12 cellular contexts compared by ENCODE assay signal in genomic region chr1:25590096-25590824, GRCh38. TPM values are rescaled to one million over a fixed set of nuclear protein-coding genes. Genes with fewer than 3 reads are reported as not detected.
DNase-seq lines count a peak whose midpoint lies in the region; FAIRE-seq and TF ChIP-seq lines count a peak whose summit lies in the region.
"Had no signal": no experiment of that assay in that cellular context is flagged by ENCODE, and none has a peak within 500 bp of the region (broad histone marks: within the 10 kb centered on the region; RNA-seq: fewer than 3 reads in every experiment).

No MANE protein-coding gene starts in this region.

- H3K4me3 ChIP-seq in endothelial cell of umbilical vein (replicated peaks in 1 of 3; ENCODE audit: insufficient read depth in 1 of 3, low read depth in 1 of 3, low read length in 3 of 3) (no peak overlapping the region), liver (ENCODE audit: low read depth in 1 of 3, low read length in 3 of 3) (no peak overlapping the region), tibial artery (no peak overlapping the region)

- H3K9me3 ChIP-seq in endothelial cell of umbilical vein (replicated peaks; ENCODE audit: control insufficient read depth, insufficient read depth, low read length) (no peaks in the 10 kb centered on the region), liver (ENCODE audit: control insufficient read depth in 4 of 4, low read length in 3 of 4) (no peaks in the 10 kb centered on the region), tibial artery (no peaks in the 10 kb centered on the region)

- H3K4me1 ChIP-seq in endothelial cell of umbilical vein (ENCODE audit: control insufficient read depth, extremely low read depth, insufficient read depth, low read length) (no peaks in the 10 kb centered on the region), liver (ENCODE audit: control insufficient read depth in 4 of 4, insufficient read depth in 4 of 4, low read length in 3 of 4) (no peaks in the 10 kb centered on the region), tibial artery (peaks cover 7 to 29% (median 17%) of the 10 kb centered on the region in 4 donors)

- WGBS in liver, result 84% methylated on average over 8 of the region's 8 CpGs

- H2AFZ ChIP-seq in endothelial cell of umbilical vein (ENCODE audit: low read depth, low read length), result no peak overlapping the region

- intact Hi-C loops in endothelial cell of umbilical vein (cut with micrococcal nuclease) (no loop called here), tibial artery (cut with DNase I; ENCODE audit: low total_unique reads) (no loop called here)

- CTCF ChIA-PET in endothelial cell of umbilical vein (lab: Charles Lee), result interaction anchor here (1.8 kb wide), 1 partner anchor 11 kb away, joined by 8 read pairs; no protein-coding TSS in a partner anchor

- H3K9me1 ChIP-seq in endothelial cell of umbilical vein (replicated peaks; ENCODE audit: control insufficient read depth, extremely low read depth, insufficient read depth, low read length), result no peaks in the 10 kb centered on the region

- TF ChIP-seq POLR2A in endothelial cell of umbilical vein (IDR thresholded peaks at IDR 0.05; ENCODE audit: low read depth, low read length), result no peak

- H3K4me2 ChIP-seq in endothelial cell of umbilical vein (ENCODE audit: insufficient read depth, low read length), result no peak overlapping the region

- no peak overlapping the region for H3K9ac ChIP-seq in endothelial cell of umbilical vein (replicated peaks; ENCODE audit: extremely low read depth, insufficient read depth, low read length)
- no peak overlapping the region for H3K9ac ChIP-seq in liver (ENCODE audit: low read depth in 1 of 2, low read length in 2 of 2)

- peak; percentile 29 for DNase-seq in DMS153 (lab: John Stamatoyannopoulos, UW)
- no peak for DNase-seq in DMS153 treated with DMSO at 0.1 percent for 48 hours (lab: John Stamatoyannopoulos, UW; ENCODE audit: unreplicated experiment)
- peak; percentile 34 for DNase-seq in endothelial cell of umbilical vein (ENCODE audit: low read depth, low spot score)
- peak; percentile 64 to 79 for DNase-seq in tibial artery
- DNase-seq in NCI-H1048 (lab: John Stamatoyannopoulos, UW), result no peak
- no peak for DNase-seq in T-helper 2 cell
- no peak for DNase-seq in NCI-H146 (lab: John Stamatoyannopoulos, UW)
- DNase-seq: activated naive CD4-positive, alpha-beta T cell treated with anti-CD3 and anti-CD28 coated beads, Interleukin-2, amount 50 U/mL, for 16 hours; head of caudate nucleus; midbrain had no signal

- no peaks in the 10 kb centered on the region for H3K79me2 ChIP-seq in endothelial cell of umbilical vein (ENCODE audit: control insufficient read depth, insufficient read depth, low read length)

- peaks cover 0 to 2% of the 10 kb centered on the region in 2 experiments for H3K27me3 ChIP-seq in endothelial cell of umbilical vein (ENCODE audit: control insufficient read depth in 2 of 2, insufficient read depth in 2 of 2, low read length in 2 of 2)
- H3K27me3 ChIP-seq in liver (ENCODE audit: control insufficient read depth in 4 of 4, insufficient read depth in 4 of 4, low read length in 3 of 4), result no peaks in the 10 kb centered on the region
- H3K27me3 ChIP-seq in tibial artery, result no peaks in the 10 kb centered on the region

- H3K36me3 ChIP-seq in endothelial cell of umbilical vein (ENCODE audit: control insufficient read depth in 2 of 2, extremely low read depth in 1 of 2, insufficient read depth in 2 of 2, low read length in 2 of 2) (no peaks in the 10 kb centered on the region), liver (ENCODE audit: control insufficient read depth in 4 of 4, insufficient read depth in 3 of 4, low read depth in 1 of 4, low read length in 3 of 4) (no peaks in the 10 kb centered on the region), tibial artery (no peaks in the 10 kb centered on the region)

- FAIRE-seq in endothelial cell of umbilical vein (lab: Jason Lieb, UNC), result no peak
- FAIRE-seq: A204.1 had no signal

- H4K20me1 ChIP-seq in endothelial cell of umbilical vein (replicated peaks; ENCODE audit: control insufficient read depth, extremely low read depth, insufficient read depth, low read length), result no peaks in the 10 kb centered on the region

- POLR2A ChIA-PET in endothelial cell of umbilical vein (lab: Charles Lee), result no interaction called here

- dilution Hi-C loops in endothelial cell of umbilical vein (cut with MboI; ENCODE audit: extremely low pct_ligation_motif_present, low sequenced_read_pairs), result no loop called here

- TF ChIP-seq RAD21 in liver (IDR thresholded peaks at IDR 0.05), result peak; percentile 26 to 51

- H3K27ac ChIP-seq in endothelial cell of umbilical vein (ENCODE audit: insufficient read depth, low read depth, low read length) (no peak overlapping the region), liver (ENCODE audit: low read depth in 1 of 2, low read length in 2 of 2) (no peak overlapping the region), tibial artery (peak overlapping the region; percentile 61 to 68)

- BruUV-seq in endothelial cell of umbilical vein (replicated peaks; lab: Mats Ljungman, UMichigan), result no TSS peak

- TF ChIP-seq CTCF in endothelial cell of umbilical vein (IDR thresholded peaks at IDR 0.05; ENCODE audit: extremely low read depth in 1 of 2, insufficient read depth in 1 of 2, low read depth in 1 of 2, low read length in 2 of 2) (peak in 1 of 2 donors; percentile 8), liver (IDR thresholded peaks at IDR 0.05; ENCODE audit: low read depth, low read length, missing input control) (no peak), tibial artery (IDR thresholded peaks at IDR 0.05) (peak; percentile 33 to 41)

TF ChIP-seq in endothelial cell of umbilical vein, 7 proteins besides CTCF, POLR2A, EP300 and RAD21:
- no peak for TF ChIP-seq MAX (IDR thresholded peaks at IDR 0.05; ENCODE audit: insufficient read depth, insufficient read length)
- no peak for TF ChIP-seq GATA2 (IDR thresholded peaks at IDR 0.05; ENCODE audit: insufficient read depth, insufficient read length, low read depth, low read length)
- TF ChIP-seq JUN (IDR thresholded peaks at IDR 0.05; ENCODE audit: borderline replicate concordance, insufficient read depth, insufficient read length, low read depth), result no peak
- no peak for TF ChIP-seq FOS (IDR thresholded peaks at IDR 0.05; ENCODE audit: borderline replicate concordance, insufficient read depth, low read length)
- TF ChIP-seq POLR2AphosphoS5 (IDR thresholded peaks at IDR 0.05; ENCODE audit: insufficient read depth, low read depth, low read length), result no peak
- no peak for TF ChIP-seq MYC (IDR thresholded peaks at IDR 0.05; ENCODE audit: low read depth, low read length)
- no peak for TF ChIP-seq EZH2 (IDR thresholded peaks at IDR 0.05; ENCODE audit: borderline replicate concordance, low read depth, low read length, severe bottlenecking)
TF ChIP-seq in endothelial cell of umbilical vein: peak in this region for 0.

TF ChIP-seq in liver, 16 proteins besides CTCF, POLR2A, EP300 and RAD21 (continues in another document):
- no peak for TF ChIP-seq YY1 (IDR thresholded peaks at IDR 0.05)
- TF ChIP-seq REST (IDR thresholded peaks at IDR 0.05), result no peak

RNA-seq across cellular contexts. Expression of gene MAN1C1, which starts 26.3 kb away (rescaled TPM):
- 0.85 and 4.0 TPM in 2 replicates for total RNA-seq in endothelial cell of umbilical vein
- polyA plus RNA-seq in endothelial cell of umbilical vein, result 1.5 and 1.7 TPM in 2 replicates
- 0.63 and 1.2 TPM in 2 replicates for polyA plus RNA-seq in endothelial cell of umbilical vein (2011; cell fraction: cytosol; rRNA removed)
- polyA plus RNA-seq in endothelial cell of umbilical vein (2011; cell fraction: nucleus; rRNA removed), result 1.1 and 1.4 TPM in 2 replicates
- 0.50 and 0.63 TPM in 2 replicates for polyA plus RNA-seq in endothelial cell of umbilical vein (2012)
- 1.3 and 2.0 TPM in 2 replicates for polyA minus RNA-seq in endothelial cell of umbilical vein
- polyA minus RNA-seq in endothelial cell of umbilical vein (2011; cell fraction: cytosol; rRNA and poly(A)+ RNA removed), result not detected
- polyA minus RNA-seq in endothelial cell of umbilical vein (2011; cell fraction: nucleus; rRNA and poly(A)+ RNA removed), result 0.14 and 1.3 TPM in 2 replicates
- 1 to 10 TPM; 6.3 to 9.3 TPM for total RNA-seq in liver
- polyA plus RNA-seq in liver, result 10 to 100 TPM in 1 of 2 donors, 1 to 10 TPM in 1; 6.9 to 16.0 TPM

RNA-seq across cellular contexts. Expression of gene LDLRAP1, which starts 46.9 kb away (rescaled TPM):
- 20.8 and 24.7 TPM in 2 replicates for total RNA-seq in endothelial cell of umbilical vein
- 23.1 and 23.6 TPM in 2 replicates for polyA plus RNA-seq in endothelial cell of umbilical vein
- polyA plus RNA-seq in endothelial cell of umbilical vein (2011; cell fraction: cytosol; rRNA removed), result 22.0 and 22.9 TPM in 2 replicates
- 27.0 and 29.1 TPM in 2 replicates for polyA plus RNA-seq in endothelial cell of umbilical vein (2011; cell fraction: nucleus; rRNA removed)
- 13.5 and 14.5 TPM in 2 replicates for polyA plus RNA-seq in endothelial cell of umbilical vein (2012)
- 19.0 and 19.5 TPM in 2 replicates for polyA minus RNA-seq in endothelial cell of umbilical vein
- 12.2 TPM for polyA minus RNA-seq in endothelial cell of umbilical vein (2011; cell fraction: cytosol; rRNA and poly(A)+ RNA removed)
- polyA minus RNA-seq in endothelial cell of umbilical vein (2011; cell fraction: nucleus; rRNA and poly(A)+ RNA removed), result 8.3 and 8.6 TPM in 2 replicates
- total RNA-seq in liver, result 10 to 100 TPM in 1 of 2 donors, 1 to 10 TPM in 1; 5.2 to 17.8 TPM
- 10 to 100 TPM; 11.3 to 15.2 TPM for polyA plus RNA-seq in liver

Comparison
In these comparisons a context has a peak if more than half of its experiments do, and no peak if none do; other contexts are left out.
1. DNase-seq: peak in DMS153 (single experiment), endothelial cell of umbilical vein (single experiment) and tibial artery (2 of 2); none in DMS153 treated with DMSO at 0.1 percent for 48 hours (single experiment), NCI-H1048 (single experiment), T-helper 2 cell (0 of 5) and NCI-H146 (single experiment).
2. H3K27ac ChIP-seq: peak in tibial artery (2 of 2); none in endothelial cell of umbilical vein (single experiment) and liver (0 of 2).